1 cellular context compared by ENCODE assay signal in genomic region chr17:1413281-1413791, GRCh38.
TF ChIP-seq lines count a peak whose summit lies in the region.

No MANE protein-coding gene starts in this region.

TF ChIP-seq in SK-N-SH treated with all-trans-retinoic acid at 6 μM for 48 hours, 23 proteins besides CTCF, POLR2A, EP300 and RAD21 (continued from another document):
- TF ChIP-seq CSRNP3 (CRISPR knock-in tag; IDR thresholded peaks at IDR 0.05) (no peak), ZNF8 (CRISPR knock-in tag; IDR thresholded peaks at IDR 0.05) (no peak), ZFP30 (CRISPR knock-in tag; IDR thresholded peaks at IDR 0.05) (no peak)
